Comparison of ENCODE assay signal across 17 cellular contexts in genomic region chr11:32121012-32121411, GRCh38. TPM values are rescaled to one million over a fixed set of nuclear protein-coding genes. Genes with fewer than 3 reads are reported as not detected.
DNase-seq lines count a peak whose midpoint lies in the region; ATAC-seq and TF ChIP-seq lines count a peak whose summit lies in the region.
"Had no signal": no experiment of that assay in that cellular context is flagged by ENCODE, and none has a peak within 500 bp of the region (broad histone marks: within the 10 kb centered on the region; RNA-seq: fewer than 3 reads in every experiment).

No MANE protein-coding gene starts in this region.

- no peaks in the 10 kb centered on the region for H3K9me3 ChIP-seq in vagina
- H3K9me3 ChIP-seq: gastroesophageal sphincter had no signal

- H3K36me3 ChIP-seq in KMS-11 (ENCODE audit: insufficient read depth) (no peaks in the 10 kb centered on the region), vagina (no peaks in the 10 kb centered on the region)
- H3K36me3 ChIP-seq: gastroesophageal sphincter had no signal

- ATAC-seq in GM18870 (IDR thresholded peaks at IDR 0.05; ENCODE audit: unreplicated experiment) = peak; percentile 45
- peak; percentile 66 for ATAC-seq in GM21529 (IDR thresholded peaks at IDR 0.05; ENCODE audit: unreplicated experiment)
- ATAC-seq in central memory CD8-positive, alpha-beta T cell (replicated peaks; ENCODE audit: extremely low read depth, poor library complexity, severe bottlenecking) = peak; percentile 53
- ATAC-seq: gastroesophageal sphincter, T-cell had no signal

- peaks cover 33% of the 10 kb centered on the region for H3K4me1 Mint-ChIP-seq in central memory CD8-positive, alpha-beta T cell
- H3K4me1 Mint-ChIP-seq: nephron had no signal

- H3K4me2 ChIP-seq in KMS-11 = peak overlapping the region; percentile 3; the same call in 1 of the 2 replicates

- H3K27ac Mint-ChIP-seq in central memory CD8-positive, alpha-beta T cell (ENCODE audit: low read depth) = peak overlapping the region; percentile 11
- H3K27ac Mint-ChIP-seq: nephron had no signal

- H3K4me3 Mint-ChIP-seq in central memory CD8-positive, alpha-beta T cell = peak overlapping the region; percentile 23
- H3K4me3 Mint-ChIP-seq: nephron, T-cell had no signal

- H3K4me3 ChIP-seq in KMS-11 (IDR thresholded peaks at IDR 0.05; ENCODE audit: insufficient read depth, low read depth, low read length) = no peak overlapping the region
- H3K4me3 ChIP-seq in vagina = no peak overlapping the region
- H3K4me3 ChIP-seq: gastroesophageal sphincter had no signal

- H3K9ac ChIP-seq in KMS-11 = no peak overlapping the region

- H3K27ac ChIP-seq in KMS-11 = peak overlapping the region; percentile 33; the same call in 1 of the 2 replicates
- no peak overlapping the region for H3K27ac ChIP-seq in vagina
- H3K27ac ChIP-seq: gastroesophageal sphincter had no signal

- H3K9me3 Mint-ChIP-seq in central memory CD8-positive, alpha-beta T cell = no peaks in the 10 kb centered on the region

- H3K79me2 ChIP-seq in KMS-11 (ENCODE audit: insufficient read depth, low read depth) = no peaks in the 10 kb centered on the region

- H4K20me1 ChIP-seq in KMS-11 (ENCODE audit: insufficient read depth) = no peaks in the 10 kb centered on the region

- peaks cover 4% of the 10 kb centered on the region for H3K36me3 Mint-ChIP-seq in central memory CD8-positive, alpha-beta T cell (ENCODE audit: insufficient read depth)
- H3K36me3 Mint-ChIP-seq: T-cell had no signal

- peaks cover 11% of the 10 kb centered on the region for H3K27me3 Mint-ChIP-seq in central memory CD8-positive, alpha-beta T cell

- TF ChIP-seq POLR2A in vagina (IDR thresholded peaks at IDR 0.05) = no peak

- H3K27me3 ChIP-seq in KMS-11 (ENCODE audit: insufficient read depth, low read depth) = no peaks in the 10 kb centered on the region
- no peaks in the 10 kb centered on the region for H3K27me3 ChIP-seq in vagina

- intact Hi-C loops in vagina (cut with DNase I) = no loop called here

- no peak for DNase-seq in central memory CD8-positive, alpha-beta T cell (ENCODE audit: low spot score in 2 of 2)
- DNase-seq in vagina (ENCODE audit: extremely low spot score in 2 of 2) = no peak
- DNase-seq in COLO829 (ENCODE audit: low spot score) = no peak
- DNase-seq in NCI-H82 treated with DMSO at 0.1 percent for 48 hours (lab: John Stamatoyannopoulos, UW; ENCODE audit: unreplicated experiment) = no peak
- DNase-seq: activated CD8-positive, alpha-beta memory T cell treated with anti-CD3 and anti-CD28 coated beads for 24 hours; Calu3; erythroblast; mesendoderm; NCI-H187; NCI-H226; substantia nigra had no signal

- H3K4me1 ChIP-seq in KMS-11 (ENCODE audit: low read depth, poor library complexity, severe bottlenecking) (peaks cover 21% of the 10 kb centered on the region), vagina (no peaks in the 10 kb centered on the region)
- H3K4me1 ChIP-seq: gastroesophageal sphincter had no signal

- TF ChIP-seq CTCF in KMS-11 (conservative IDR thresholded peaks at IDR 0.05; ENCODE audit: low read depth, low read length) (no peak), vagina (IDR thresholded peaks at IDR 0.05) (no peak)

- H2AFZ ChIP-seq in KMS-11 (ENCODE audit: low read depth) = no peak overlapping the region

RNA-seq across cellular contexts. Expression of gene RCN1, which starts 30.1 kb away (rescaled TPM):
- 48.6 TPM for total RNA-seq in vagina
